ENCODE assay signal across 1 cellular context in the genomic region with DNA sequence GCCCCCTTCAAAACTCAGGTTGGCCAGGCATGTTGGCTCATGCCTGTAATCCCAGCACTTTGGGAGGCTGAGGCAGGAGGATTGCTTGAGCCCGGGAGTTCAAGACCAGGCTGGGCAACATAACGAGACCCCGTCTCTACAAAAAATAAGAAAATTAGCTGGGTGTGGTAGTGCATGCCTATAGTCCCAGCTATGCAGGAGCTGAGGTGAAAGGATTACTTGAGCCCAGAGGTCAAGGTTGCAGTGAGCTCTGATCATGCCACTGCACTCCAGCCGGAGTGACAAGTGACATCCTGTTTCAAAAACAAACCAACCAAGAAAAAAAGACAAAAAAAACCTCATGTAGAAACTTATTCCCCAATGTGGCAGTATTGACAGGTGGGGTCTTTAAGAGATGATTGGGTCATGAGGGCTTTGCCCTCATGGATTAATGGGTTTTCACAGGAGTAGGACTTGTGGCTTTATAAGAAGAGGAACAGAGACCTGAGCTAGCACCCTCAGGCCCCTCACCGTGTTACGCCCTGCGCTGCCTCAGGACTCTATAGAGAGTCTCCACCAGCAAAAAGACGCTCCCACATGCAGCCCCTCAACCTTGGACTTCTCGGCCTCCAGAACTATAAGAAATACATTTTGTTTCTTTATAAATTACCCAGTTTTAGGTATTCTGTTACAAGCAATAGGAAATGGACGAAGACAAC.
TF ChIP-seq lines count a peak whose summit lies in the region.

No MANE protein-coding gene starts in this region.

TF ChIP-seq in K562, 482 proteins besides CTCF, POLR2A, EP300 and RAD21:
- TF ChIP-seq ZBTB17 (CRISPR knock-in tag; IDR thresholded peaks at IDR 0.05) (no peak), PHF21A (IDR thresholded peaks at IDR 0.05; ENCODE audit: borderline replicate concordance, low read depth) (no peak), BRF1 (IDR thresholded peaks at IDR 0.05; ENCODE audit: borderline replicate concordance, extremely low read depth, insufficient read length) (no peak), XRCC3 (IDR thresholded peaks at IDR 0.05) (no peak), SMC3 (conservative IDR thresholded peaks at IDR 0.05; ENCODE audit: insufficient read depth, low read depth, low read length) (no peak), ZNF431 (CRISPR knock-in tag; IDR thresholded peaks at IDR 0.05) (no peak), HDAC8 (tag; IDR thresholded peaks at IDR 0.05) (no peak), NR2C2 (CRISPR knock-in tag; IDR thresholded peaks at IDR 0.05) (no peak), NR2C2 (tag; IDR thresholded peaks at IDR 0.05) (no peak), SMAD2 (IDR thresholded peaks at IDR 0.05; ENCODE audit: low read depth, low read length) (no peak), ADNP (tag; IDR thresholded peaks at IDR 0.05) (no peak), SREBF1 (IDR thresholded peaks at IDR 0.05; ENCODE audit: borderline replicate concordance, low read depth, low read length) (no peak), TAF9B (IDR thresholded peaks at IDR 0.05; ENCODE audit: partially characterized antibody) (no peak), MED1 (CRISPR knock-in tag; IDR thresholded peaks at IDR 0.05; ENCODE audit: borderline replicate concordance) (no peak), HNRNPL (IDR thresholded peaks at IDR 0.05; ENCODE audit: low read depth, low read length) (no peak), PTTG1 (tag; IDR thresholded peaks at IDR 0.05; ENCODE audit: low read depth) (no peak)
- TF ChIP-seq, protein P1, sequence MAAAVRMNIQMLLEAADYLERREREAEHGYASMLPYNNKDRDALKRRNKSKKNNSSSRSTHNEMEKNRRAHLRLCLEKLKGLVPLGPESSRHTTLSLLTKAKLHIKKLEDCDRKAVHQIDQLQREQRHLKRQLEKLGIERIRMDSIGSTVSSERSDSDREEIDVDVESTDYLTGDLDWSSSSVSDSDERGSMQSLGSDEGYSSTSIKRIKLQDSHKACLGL (CRISPR knock-in tag; IDR thresholded peaks at IDR 0.05; ENCODE audit: borderline replicate concordance, poor library complexity, severe bottlenecking): no peak
- TF ChIP-seq, protein P2, sequence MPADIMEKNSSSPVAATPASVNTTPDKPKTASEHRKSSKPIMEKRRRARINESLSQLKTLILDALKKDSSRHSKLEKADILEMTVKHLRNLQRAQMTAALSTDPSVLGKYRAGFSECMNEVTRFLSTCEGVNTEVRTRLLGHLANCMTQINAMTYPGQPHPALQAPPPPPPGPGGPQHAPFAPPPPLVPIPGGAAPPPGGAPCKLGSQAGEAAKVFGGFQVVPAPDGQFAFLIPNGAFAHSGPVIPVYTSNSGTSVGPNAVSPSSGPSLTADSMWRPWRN (IDR thresholded peaks at IDR 0.05; ENCODE audit: low read depth): no peak
TF ChIP-seq in K562: peak in this region for 0.
